In genomic region chr20:58018590-58018989, GRCh38 we compare ENCODE assay signal across 23 cellular contexts.
DNase-seq lines count a peak whose midpoint lies in the region; ATAC-seq and TF ChIP-seq lines count a peak whose summit lies in the region.
"Had no signal": no experiment of that assay in that cellular context is flagged by ENCODE, and none has a peak within 500 bp of the region (broad histone marks: within the 10 kb centered on the region; RNA-seq: fewer than 3 reads in every experiment).

No MANE protein-coding gene starts in this region.

- peak overlapping the region; percentile 66 for H3K27ac ChIP-seq in GM23248
- peak overlapping the region; percentile 30 for H3K27ac ChIP-seq in osteoblast (ENCODE audit: low read depth, low read length)
- peak overlapping the region; percentile 10 to 45 for H3K27ac ChIP-seq in tibial artery
- H3K27ac ChIP-seq: cardiac muscle cell, neural progenitor cell, uterus had no signal

- H3K27me3 ChIP-seq in GM23248 (replicated peaks; ENCODE audit: insufficient read depth) (no peaks in the 10 kb centered on the region), osteoblast (ENCODE audit: insufficient read depth, low read length) (no peaks in the 10 kb centered on the region), tibial artery (no peaks in the 10 kb centered on the region)
- H3K27me3 ChIP-seq: heart right ventricle, neural progenitor cell, uterus had no signal

- 93 to 94% methylated on average over 8 of the region's 8 CpGs for WGBS in GM23248 (ENCODE audit: low coverage in 1 of 2, low lambda C conversion rate in 2 of 2, missing lambda C conversion rate in 2 of 2), 2 experiments

- H3K36me3 ChIP-seq in GM23248 (ENCODE audit: low read depth) (no peaks in the 10 kb centered on the region), osteoblast (ENCODE audit: insufficient read depth, low read length) (no peaks in the 10 kb centered on the region), tibial artery (no peaks in the 10 kb centered on the region)
- H3K36me3 ChIP-seq: cardiac muscle cell, heart right ventricle, neural progenitor cell, stomach, uterus had no signal

- peaks cover 55% of the 10 kb centered on the region for H3K4me1 ChIP-seq in GM23248 (ENCODE audit: insufficient read depth)
- H3K4me1 ChIP-seq in osteoblast (ENCODE audit: insufficient read depth, low read length) = peaks cover 23% of the 10 kb centered on the region
- peaks cover 0 to 36% (median 24%) of the 10 kb centered on the region in 4 donors for H3K4me1 ChIP-seq in tibial artery
- H3K4me1 ChIP-seq: neural progenitor cell had no signal

- H3K4me2 ChIP-seq in GM23248 (ENCODE audit: unreplicated experiment) = peak overlapping the region; percentile 10
- H3K4me2 ChIP-seq in osteoblast (ENCODE audit: insufficient read depth, low read length) = no peak overlapping the region
- H3K4me2 ChIP-seq: neural progenitor cell had no signal

- H3K4me3 ChIP-seq in GM23248 (no peak overlapping the region), osteoblast (ENCODE audit: insufficient read depth, low read length) (no peak overlapping the region), tibial artery (no peak overlapping the region)
- H3K4me3 ChIP-seq: cardiac muscle cell, heart right ventricle, neural progenitor cell, stomach, uterus had no signal

- no peak for DNase-seq in GM23248
- peak; percentile 22 for DNase-seq in SW480 (ENCODE audit: low spot score)
- DNase-seq in osteoblast (ENCODE audit: insufficient read length, low spot score, missing footprints) = no peak
- no peak for DNase-seq in tibial artery
- no peak for DNase-seq in GM20000 (ENCODE audit: low spot score)
- DNase-seq: activated CD4-positive, CD25-positive, alpha-beta regulatory T cell treated with anti-CD3 and anti-CD28 coated beads, Interleukin-2, amount 50 U/mL, for 72 hours; activated CD8-positive, alpha-beta T cell treated with anti-CD3 and anti-CD28 coated beads, Interleukin-2, amount 10 ng/mL, durations not matched to agents 7 days and 5 days; activated T-cell treated with anti-CD3 and anti-CD28 coated beads, Interleukin-2, amount 50 U/mL, for 1 hour; CD8-positive, alpha-beta T cell; DMS53; GF-D8; heart right ventricle; Kasumi-1; NCI-H1092; NCI-H1930; NCI-H69; stomach; uterus had no signal

- no peak for TF ChIP-seq CTCF in osteoblast (IDR thresholded peaks at IDR 0.05; ENCODE audit: extremely low read depth, low read depth, low read length)
- no peak for TF ChIP-seq CTCF in tibial artery (IDR thresholded peaks at IDR 0.05)
- no peak for TF ChIP-seq CTCF in GM20000 (IDR thresholded peaks at IDR 0.05; ENCODE audit: extremely low read depth, missing control alignments)

- in situ Hi-C loops in GM23248 (cut with MboI) = no loop called here

- peaks cover 34% of the 10 kb centered on the region for H3F3A ChIP-seq in GM23248 (ENCODE audit: insufficient read depth)

- intact Hi-C loops in tibial artery (cut with DNase I; ENCODE audit: low total_unique reads) = loop anchor here (10.0 kb wide), 1 partner anchor 166 kb away; no protein-coding TSS in a partner anchor

- no peaks in the 10 kb centered on the region for H3K9me2 ChIP-seq in GM23248 (ENCODE audit: insufficient read depth)

- ATAC-seq in HG02588 (IDR thresholded peaks at IDR 0.05; ENCODE audit: unreplicated experiment) = no peak
- ATAC-seq in HG02973 (IDR thresholded peaks at IDR 0.05; ENCODE audit: unreplicated experiment) = no peak
- ATAC-seq: activated CD8-positive, alpha-beta T cell treated with anti-CD3 and anti-CD28 coated beads, Interleukin-2, amount 10 ng/mL, durations not matched to agents 7 days and 5 days; CD8-positive, alpha-beta T cell; left lobe of liver had no signal

- no peaks in the 10 kb centered on the region for H3K9me3 ChIP-seq in GM23248 (ENCODE audit: low read depth)
- no peaks in the 10 kb centered on the region for H3K9me3 ChIP-seq in osteoblast (ENCODE audit: low read depth, low read length)
- no peaks in the 10 kb centered on the region for H3K9me3 ChIP-seq in tibial artery
- H3K9me3 ChIP-seq: stomach, uterus had no signal

- H3K79me2 ChIP-seq in GM23248 (ENCODE audit: insufficient read depth) (no peaks in the 10 kb centered on the region), osteoblast (ENCODE audit: insufficient read depth, low read length) (no peaks in the 10 kb centered on the region)

- H2AFZ ChIP-seq in GM23248 = no peak overlapping the region
- no peak overlapping the region for H2AFZ ChIP-seq in osteoblast (ENCODE audit: low read length)
- H2AFZ ChIP-seq: neural progenitor cell had no signal

- H4K20me1 ChIP-seq in GM23248 (ENCODE audit: insufficient read depth) (no peaks in the 10 kb centered on the region), osteoblast (ENCODE audit: insufficient read depth, low read length) (no peaks in the 10 kb centered on the region)

- H3K9ac ChIP-seq in GM23248 = no peak overlapping the region
- H3K9ac ChIP-seq: neural progenitor cell had no signal
